In the genomic region with DNA sequence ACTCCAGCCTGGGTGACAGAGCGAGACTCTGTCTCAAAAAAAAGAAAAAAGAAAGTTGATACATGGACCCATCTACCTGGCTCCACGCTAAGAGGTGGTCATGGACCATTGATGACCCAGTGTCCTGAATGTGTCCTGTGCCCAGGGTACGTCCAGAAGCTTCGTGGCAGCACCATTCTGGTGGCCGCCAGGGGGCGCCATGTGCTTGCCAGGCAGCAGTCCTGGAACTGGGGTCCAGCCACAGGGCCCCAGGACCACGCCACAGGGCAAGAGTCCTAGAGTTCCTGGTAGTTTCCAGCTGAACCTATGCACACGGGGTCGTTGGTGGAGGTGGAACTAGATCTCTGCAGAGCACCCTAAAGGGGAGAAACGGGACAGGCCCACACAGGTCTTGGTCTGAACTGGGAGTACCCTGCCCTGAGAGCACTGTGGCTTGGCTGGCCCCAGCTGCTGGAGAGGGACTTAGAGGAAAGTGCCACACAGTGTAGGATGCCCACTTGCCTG, we compare ENCODE assay signal across 8 cellular contexts. TPM values are rescaled to one million over a fixed set of nuclear protein-coding genes. Genes with fewer than 3 reads are reported as not detected.
DNase-seq lines count a peak whose midpoint lies in the region; ATAC-seq and TF ChIP-seq lines count a peak whose summit lies in the region.

No MANE protein-coding gene starts in this region.

- no peaks in the 10 kb centered on the region for H3F3A ChIP-seq in GM23248 (ENCODE audit: insufficient read depth)
- no peaks in the 10 kb centered on the region for H3F3A ChIP-seq in SK-N-SH (replicated peaks; ENCODE audit: insufficient read depth)

- H3K4me3 ChIP-seq in GM23248 = no peak overlapping the region
- H3K4me3 ChIP-seq in SK-N-SH (ENCODE audit: low read depth in 2 of 2, low read length in 1 of 2) = peak overlapping the region in 1 of 2 experiments; percentile 20; a peak in 1 of 4 replicates
- H3K4me3 ChIP-seq in vagina = no peak overlapping the region

- in situ Hi-C loops in ACHN (cut with HindIII; ENCODE audit: low pct_ligation_motif_present, low pct_unique_long_range_greater_than_20kb, low sequenced_read_pairs) = no loop called here
- in situ Hi-C loops in GM23248 (cut with MboI) = no loop called here

- intact Hi-C loops in cardiac septum (cut with DNase I) = no loop called here
- intact Hi-C loops in vagina (cut with DNase I) = no loop called here

- H3K27ac ChIP-seq in GM23248 (no peak overlapping the region), SK-N-SH (ENCODE audit: low read depth in 2 of 2, low read length in 1 of 2) (no peak overlapping the region), vagina (no peak overlapping the region)

- no peaks in the 10 kb centered on the region for H3K9me3 ChIP-seq in GM23248 (ENCODE audit: low read depth)
- H3K9me3 ChIP-seq in SK-N-SH = no peaks in the 10 kb centered on the region
- H3K9me3 ChIP-seq in vagina = no peaks in the 10 kb centered on the region

- ATAC-seq in GM21390 (IDR thresholded peaks at IDR 0.05; ENCODE audit: unreplicated experiment) = no peak

- CTCF ChIA-PET in SK-N-SH (lab: Yijun Ruan, JAX) = interaction anchor here (0.5 to 3.5 kb wide), 34 partner anchors 9 to 500 kb away, joined by 3 to 30 read pairs (median 4); a partner anchor contains a TSS
- CTCF ChIA-PET in activated naive CD4-positive, alpha-beta T cell treated with anti-CD3 and anti-CD28 coated beads, Interleukin-2, amount 10 ng/mL, durations not matched to agents 7 days and 5 days (lab: Charles Lee) = interaction anchor here (1.0 to 1.8 kb wide), 4 partner anchors 9 to 62 kb away, joined by 3 to 6 read pairs (median 4); no protein-coding TSS in a partner anchor

- peak; percentile 92 for TF ChIP-seq CTCF in SK-N-SH (IDR thresholded peaks at IDR 0.05)
- TF ChIP-seq CTCF in vagina (IDR thresholded peaks at IDR 0.05) = peak; percentile 37 to 61 (median 44)

- H3K36me3 ChIP-seq in GM23248 (ENCODE audit: low read depth) (no peaks in the 10 kb centered on the region), SK-N-SH (replicated peaks in 1 of 2; ENCODE audit: control insufficient read depth in 1 of 2, insufficient read depth in 2 of 2, low read length in 1 of 2) (no peaks in the 10 kb centered on the region), vagina (no peaks in the 10 kb centered on the region)

- H3K4me1 Mint-ChIP-seq in activated naive CD4-positive, alpha-beta T cell treated with anti-CD3 and anti-CD28 coated beads, Interleukin-2, amount 10 ng/mL, durations not matched to agents 7 days and 5 days = no peaks in the 10 kb centered on the region

- no peak for TF ChIP-seq POLR2A in vagina (IDR thresholded peaks at IDR 0.05)

- no peaks in the 10 kb centered on the region for H3K4me1 ChIP-seq in GM23248 (ENCODE audit: insufficient read depth)
- no peaks in the 10 kb centered on the region; a peak in 1 of 4 replicates for H3K4me1 ChIP-seq in SK-N-SH (ENCODE audit: control insufficient read depth in 1 of 2, insufficient read depth in 2 of 2, low read depth in 1 of 2, low read length in 1 of 2)
- no peaks in the 10 kb centered on the region for H3K4me1 ChIP-seq in vagina

- TF ChIP-seq EP300 in SK-N-SH (IDR thresholded peaks at IDR 0.05; ENCODE audit: borderline replicate concordance in 1 of 2, low read depth in 1 of 2, low read length in 1 of 2) = no peak

- H3K4me3 Mint-ChIP-seq in activated naive CD4-positive, alpha-beta T cell treated with anti-CD3 and anti-CD28 coated beads, Interleukin-2, amount 10 ng/mL, durations not matched to agents 7 days and 5 days = no peak overlapping the region

- H2AFZ ChIP-seq in GM23248 (no peak overlapping the region), SK-N-SH (ENCODE audit: low read depth) (no peak overlapping the region)

- H3K27me3 ChIP-seq in GM23248 (replicated peaks; ENCODE audit: insufficient read depth) (no peaks in the 10 kb centered on the region), SK-N-SH (ENCODE audit: insufficient read depth) (no peaks in the 10 kb centered on the region), vagina (no peaks in the 10 kb centered on the region)

- peak; percentile 66 for TF ChIP-seq RAD21 in SK-N-SH (IDR thresholded peaks at IDR 0.05; ENCODE audit: low read length)

- H3K4me2 ChIP-seq in GM23248 (ENCODE audit: unreplicated experiment) (no peak overlapping the region), SK-N-SH (no peak overlapping the region)

- WGBS in GM23248 (ENCODE audit: low coverage in 1 of 2, low lambda C conversion rate in 2 of 2, missing lambda C conversion rate in 2 of 2), 2 experiments = 5% methylated on average over 9 to 10 of the region's 10 CpGs
- 22% methylated on average over 7 of the region's 10 CpGs for WGBS in SK-N-SH (ENCODE audit: low lambda C conversion rate)

- H4K20me1 ChIP-seq in GM23248 (ENCODE audit: insufficient read depth) (no peaks in the 10 kb centered on the region), SK-N-SH (ENCODE audit: insufficient read depth) (no peaks in the 10 kb centered on the region)

- H3K9ac ChIP-seq in GM23248 (no peak overlapping the region), SK-N-SH (no peak overlapping the region)

- no peaks in the 10 kb centered on the region for H3K36me3 Mint-ChIP-seq in activated naive CD4-positive, alpha-beta T cell treated with anti-CD3 and anti-CD28 coated beads, Interleukin-2, amount 10 ng/mL, durations not matched to agents 7 days and 5 days

- peaks cover 10% of the 10 kb centered on the region for H3K27me3 Mint-ChIP-seq in activated naive CD4-positive, alpha-beta T cell treated with anti-CD3 and anti-CD28 coated beads, Interleukin-2, amount 10 ng/mL, durations not matched to agents 7 days and 5 days

- POLR2A ChIA-PET in SK-N-SH (lab: Yijun Ruan, JAX) = no interaction called here

- H3K79me2 ChIP-seq in GM23248 (ENCODE audit: insufficient read depth) = no peaks in the 10 kb centered on the region
- H3K79me2 ChIP-seq in SK-N-SH (ENCODE audit: insufficient read depth) = no peaks in the 10 kb centered on the region

- H3K9me3 Mint-ChIP-seq in activated naive CD4-positive, alpha-beta T cell treated with anti-CD3 and anti-CD28 coated beads, Interleukin-2, amount 10 ng/mL, durations not matched to agents 7 days and 5 days = no peaks in the 10 kb centered on the region

- H3K9me2 ChIP-seq in GM23248 (ENCODE audit: insufficient read depth) = no peaks in the 10 kb centered on the region
- no peaks in the 10 kb centered on the region for H3K9me2 ChIP-seq in SK-N-SH

- DNase-seq in ACHN = peak; percentile 35
- peak; percentile 67 for DNase-seq in GM23248
- peak; percentile 75 for DNase-seq in SK-N-SH
- peak; percentile 75 for DNase-seq in activated naive CD4-positive, alpha-beta T cell treated with anti-CD3 and anti-CD28 coated beads, Interleukin-2, amount 10 ng/mL, durations not matched to agents 7 days and 5 days
- peak; percentile 79 for DNase-seq in cardiac septum (ENCODE audit: low spot score)
- peak; percentile 33 for DNase-seq in pulmonary artery endothelial cell (ENCODE audit: low read depth, low spot score)
- no peak for DNase-seq in vagina (ENCODE audit: extremely low spot score in 2 of 2)

- no peak overlapping the region for H3K27ac Mint-ChIP-seq in activated naive CD4-positive, alpha-beta T cell treated with anti-CD3 and anti-CD28 coated beads, Interleukin-2, amount 10 ng/mL, durations not matched to agents 7 days and 5 days

TF ChIP-seq in SK-N-SH, 30 proteins besides CTCF, POLR2A, EP300 and RAD21:
- TF ChIP-seq SMC3 (IDR thresholded peaks at IDR 0.05; ENCODE audit: low read depth, low read length) = peak; percentile 74
- TF ChIP-seq POLR2AphosphoS5 (IDR thresholded peaks at IDR 0.05; ENCODE audit: low read depth, low read length) = no peak

RNA-seq across cellular contexts. Expression of a gene that starts 19.9 kb away (rescaled TPM):
- total RNA-seq in GM23248 (2014; rRNA removed; shearing (Covaris generic)) = 0.54 and 2.8 TPM in 2 replicates
- polyA plus RNA-seq in GM23248 (2016; fragmentation: Nextera tagmentation; extraction: Ambion mirVana) (2.1 and 4.0 TPM in 2 replicates), SK-N-SH (2012; rRNA removed) (5.0 and 5.8 TPM in 2 replicates)
- 4.3 and 4.5 TPM in 2 replicates for polyA plus RNA-seq in SK-N-SH (2012; cell fraction: cytosol; rRNA removed)
- polyA plus RNA-seq in SK-N-SH (2012; cell fraction: nucleus; rRNA removed) = 3.2 and 7.6 TPM in 2 replicates
- total RNA-seq in cardiac septum (15.3 TPM), pulmonary artery endothelial cell (1.5 and 2.2 TPM in 2 replicates), vagina (3.7 TPM)

RNA-seq across cellular contexts. Expression of a gene that starts 31.9 kb away (rescaled TPM):
- not detected in 2 replicates for total RNA-seq in GM23248 (2014; rRNA removed; shearing (Covaris generic))
- 0.30 and 0.47 TPM in 2 replicates for polyA plus RNA-seq in GM23248 (2016; fragmentation: Nextera tagmentation; extraction: Ambion mirVana)
- polyA plus RNA-seq in SK-N-SH (2012; rRNA removed) = 0.24 and 0.36 TPM in 2 replicates
- 0.13 and 0.31 TPM in 2 replicates for polyA plus RNA-seq in SK-N-SH (2012; cell fraction: cytosol; rRNA removed)
- polyA plus RNA-seq in SK-N-SH (2012; cell fraction: nucleus; rRNA removed) = 0.41 and 0.45 TPM in 2 replicates
- total RNA-seq in cardiac septum = not detected
- 0.20 and 0.21 TPM in 2 replicates for total RNA-seq in pulmonary artery endothelial cell
- total RNA-seq in vagina = not detected

Comparison
In these comparisons a context has a peak if more than half of its experiments do, and no peak if none do; other contexts are left out.
1. DNase-seq: peak in ACHN (single experiment), GM23248 (single experiment), SK-N-SH (single experiment), activated naive CD4-positive, alpha-beta T cell treated with anti-CD3 and anti-CD28 coated beads, Interleukin-2, amount 10 ng/mL, durations not matched to agents 7 days and 5 days (single experiment), cardiac septum (single experiment) and pulmonary artery endothelial cell (single experiment); none in vagina (0 of 2).